10 cellular contexts compared by ENCODE assay signal in the genomic region with DNA sequence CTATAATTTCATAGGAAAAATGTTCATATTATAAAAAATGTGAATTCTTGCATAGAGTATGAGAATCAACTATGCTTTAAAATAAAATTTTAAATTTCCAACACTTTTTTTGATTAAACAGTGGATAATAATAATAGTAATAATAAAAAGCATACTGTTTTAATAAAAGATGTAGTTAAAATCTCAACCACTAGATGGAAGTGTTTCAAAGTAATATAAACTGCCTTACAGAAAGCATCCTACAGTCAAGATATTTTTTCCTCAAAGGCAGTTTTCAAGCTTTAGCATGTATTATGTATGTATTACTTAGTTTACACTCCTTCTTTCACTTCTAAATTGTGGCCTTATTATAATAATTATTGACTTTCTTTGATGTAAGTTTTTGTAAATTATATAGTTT.
DNase-seq lines count a peak whose midpoint lies in the region; ATAC-seq and TF ChIP-seq lines count a peak whose summit lies in the region.
"Had no signal": no experiment of that assay in that cellular context is flagged by ENCODE, and none has a peak within 500 bp of the region (broad histone marks: within the 10 kb centered on the region; RNA-seq: fewer than 3 reads in every experiment).

No MANE protein-coding gene starts in this region.

- CTCF ChIA-PET in CD8-positive, alpha-beta memory T cell (lab: Charles Lee) = no interaction called here

- intact Hi-C loops in left ventricle myocardium inferior (cut with micrococcal nuclease) (no loop called here), cardiac septum (cut with DNase I) (no loop called here)

- H3K4me3 Mint-ChIP-seq in CD8-positive, alpha-beta memory T cell = no peak overlapping the region

- no peaks in the 10 kb centered on the region for H3K36me3 Mint-ChIP-seq in CD8-positive, alpha-beta memory T cell

- H3K4me1 Mint-ChIP-seq in CD8-positive, alpha-beta memory T cell = no peaks in the 10 kb centered on the region

- H3K27me3 Mint-ChIP-seq in CD8-positive, alpha-beta memory T cell = no peaks in the 10 kb centered on the region

- no peaks in the 10 kb centered on the region for H3K9me3 ChIP-seq in left ventricle myocardium inferior (replicated peaks)
- H3K9me3 ChIP-seq in CD8-positive, alpha-beta memory T cell (ENCODE audit: low read length) = no peaks in the 10 kb centered on the region
- H3K9me3 ChIP-seq: Peyer's patch had no signal

- TF ChIP-seq CTCF in left ventricle myocardium inferior (IDR thresholded peaks at IDR 0.05; ENCODE audit: borderline replicate concordance) = peak; percentile 50

- no peaks in the 10 kb centered on the region for H3K4me1 ChIP-seq in left ventricle myocardium inferior
- no peaks in the 10 kb centered on the region for H3K4me1 ChIP-seq in CD8-positive, alpha-beta memory T cell (ENCODE audit: insufficient read depth, low read length)
- H3K4me1 ChIP-seq: Peyer's patch had no signal

- peaks cover 3% of the 10 kb centered on the region for H3K27me3 ChIP-seq in left ventricle myocardium inferior (ENCODE audit: low read depth)
- no peaks in the 10 kb centered on the region for H3K27me3 ChIP-seq in CD8-positive, alpha-beta memory T cell (ENCODE audit: insufficient read depth, low read length, poor library complexity, severe bottlenecking)
- H3K27me3 ChIP-seq: Peyer's patch had no signal

- no peak overlapping the region for H3K4me3 ChIP-seq in left ventricle myocardium inferior
- no peak overlapping the region for H3K4me3 ChIP-seq in CD8-positive, alpha-beta memory T cell (ENCODE audit: low read length)
- H3K4me3 ChIP-seq: Peyer's patch had no signal

- no peak overlapping the region for H3K27ac Mint-ChIP-seq in CD8-positive, alpha-beta memory T cell

- no peak for ATAC-seq in HG02981 (IDR thresholded peaks at IDR 0.05; ENCODE audit: unreplicated experiment)

- H3K36me3 ChIP-seq in left ventricle myocardium inferior = no peaks in the 10 kb centered on the region
- no peaks in the 10 kb centered on the region for H3K36me3 ChIP-seq in CD8-positive, alpha-beta memory T cell (ENCODE audit: insufficient read depth, low read length)
- H3K36me3 ChIP-seq: Peyer's patch had no signal

- H3K9me3 Mint-ChIP-seq in CD8-positive, alpha-beta memory T cell = peaks cover 0 to 3% (median 0%) of the 10 kb centered on the region in 5 donors

- H3K27ac ChIP-seq in left ventricle myocardium inferior (replicated peaks) = no peak overlapping the region
- no peak overlapping the region for H3K27ac ChIP-seq in CD8-positive, alpha-beta memory T cell (ENCODE audit: low read depth, low read length)
- H3K27ac ChIP-seq: Peyer's patch had no signal

- POLR2A ChIA-PET in CD8-positive, alpha-beta memory T cell (lab: Charles Lee) = no interaction called here

- DNase-seq in left ventricle myocardium inferior (no peak), cardiac septum (ENCODE audit: low spot score) (no peak), NCI-H2171 (lab: John Stamatoyannopoulos, UW) (peak; percentile 3), dermis blood vessel endothelial cell (peak; percentile 7)
- no peak for DNase-seq in stimulated activated naive CD4-positive, alpha-beta T cell (lab: John Stamatoyannopoulos, UW)
- DNase-seq in CD8-positive, alpha-beta memory T cell = no peak
- no peak for DNase-seq in stimulated activated CD4-positive, alpha-beta T cell treated with anti-CD3 and anti-CD28 coated beads, Interleukin-1b, Interleukin-23, amount 100 ng/mL, for 48 hours
- DNase-seq: effector CD8-positive, alpha-beta T cell; Peyer's patch had no signal

Comparison
In these comparisons a context has a peak if more than half of its experiments do, and no peak if none do; other contexts are left out.
1. DNase-seq: peak in NCI-H2171 (single experiment) and dermis blood vessel endothelial cell (single experiment); none in left ventricle myocardium inferior (single experiment), cardiac septum (single experiment), stimulated activated naive CD4-positive, alpha-beta T cell (0 of 6), CD8-positive, alpha-beta memory T cell (0 of 5) and stimulated activated CD4-positive, alpha-beta T cell treated with anti-CD3 and anti-CD28 coated beads, Interleukin-1b, Interleukin-23, amount 100 ng/mL, for 48 hours (single experiment).